Comparison of ENCODE assay signal across 11 cellular contexts in genomic region chr4:55355555-55355954, GRCh38.
DNase-seq lines count a peak whose midpoint lies in the region; ATAC-seq and TF ChIP-seq lines count a peak whose summit lies in the region.
"Had no signal": no experiment of that assay in that cellular context is flagged by ENCODE, and none has a peak within 500 bp of the region (broad histone marks: within the 10 kb centered on the region; RNA-seq: fewer than 3 reads in every experiment).

No MANE protein-coding gene starts in this region.

- in situ Hi-C loops in KBM-7 (cut with MboI; ENCODE audit: low pct_unique_long_range_greater_than_20kb, low sequenced_read_pairs): no loop called here

- DNase-seq in NCI-H1417 (lab: John Stamatoyannopoulos, UW): peak in 2 of 3 experiments; percentile 22 to 36
- DNase-seq in NCI-H1417 treated with DMSO at 0.1 percent for 48 hours (lab: John Stamatoyannopoulos, UW): no peak
- DNase-seq in KBM-7: peak; percentile 11
- peak; percentile 74 for DNase-seq in NCI-H748 (lab: John Stamatoyannopoulos, UW; ENCODE audit: unreplicated experiment)
- DNase-seq in epithelial cell of esophagus (ENCODE audit: low read depth): peak; percentile 79
- no peak for DNase-seq in activated CD4-positive, alpha-beta T cell treated with anti-CD3 and anti-CD28 coated beads, Interleukin-2, amount 50 U/mL, for 1 hour
- no peak for DNase-seq in SHP77 (lab: John Stamatoyannopoulos, UW)
- DNase-seq: Calu3, MV-4-11, NCI-H1694 treated with DMSO at 0.1 percent for 48 hours had no signal

- no peak for TF ChIP-seq CTCF in epithelial cell of esophagus (IDR thresholded peaks at IDR 0.05; ENCODE audit: insufficient read depth, low read depth, low read length, missing control alignments)

- no peak for ATAC-seq in HG03108 (IDR thresholded peaks at IDR 0.05; ENCODE audit: unreplicated experiment)

- H3K4me3 ChIP-seq in epithelial cell of esophagus (ENCODE audit: low read length): no peak overlapping the region

Comparison
In these comparisons a context has a peak if more than half of its experiments do, and no peak if none do; other contexts are left out.
1. DNase-seq: peak in NCI-H1417 (2 of 3), KBM-7 (single experiment), NCI-H748 (single experiment) and epithelial cell of esophagus (single experiment); none in NCI-H1417 treated with DMSO at 0.1 percent for 48 hours (single experiment), activated CD4-positive, alpha-beta T cell treated with anti-CD3 and anti-CD28 coated beads, Interleukin-2, amount 50 U/mL, for 1 hour (single experiment) and SHP77 (0 of 2).